Comparison of ENCODE assay signal across 11 cellular contexts in genomic region chr2:128187032-128187654, GRCh38.
DNase-seq lines count a peak whose midpoint lies in the region; ATAC-seq and TF ChIP-seq lines count a peak whose summit lies in the region.
"Had no signal": no experiment of that assay in that cellular context is flagged by ENCODE, and none has a peak within 500 bp of the region (broad histone marks: within the 10 kb centered on the region; RNA-seq: fewer than 3 reads in every experiment).

No MANE protein-coding gene starts in this region.

- peak; percentile 38; the same call in 1 of the 2 replicates for ATAC-seq in PC-3
- ATAC-seq in GM21529 (IDR thresholded peaks at IDR 0.05; ENCODE audit: unreplicated experiment), result no peak
- ATAC-seq in GM18861 (IDR thresholded peaks at IDR 0.05; ENCODE audit: unreplicated experiment), result no peak
- no peak for ATAC-seq in GM18511 (IDR thresholded peaks at IDR 0.05; ENCODE audit: unreplicated experiment)

- no peaks in the 10 kb centered on the region for H3K4me1 ChIP-seq in PC-3 (ENCODE audit: insufficient read depth, low read length)
- H3K4me1 ChIP-seq: ascending aorta had no signal

- intact Hi-C loops in PC-3 (cut with micrococcal nuclease), result loop anchor here (10.0 kb wide), 1 partner anchor 1738 kb away; no protein-coding TSS in a partner anchor

- no peaks in the 10 kb centered on the region for H3K9me2 ChIP-seq in PC-3 (replicated peaks; ENCODE audit: low read length)

- no peaks in the 10 kb centered on the region for H3K27me3 ChIP-seq in PC-3 (ENCODE audit: low read length)
- H3K27me3 ChIP-seq: ascending aorta had no signal

- BruUV-seq in PC-3 (replicated peaks; lab: Mats Ljungman, UMichigan), result no TSS peak

- no peak overlapping the region for H3K4me2 ChIP-seq in PC-3 (ENCODE audit: low read length)

- H3K79me2 ChIP-seq in PC-3 (ENCODE audit: low read length), result no peaks in the 10 kb centered on the region

- H3F3A ChIP-seq in PC-3 (ENCODE audit: low read length, unreplicated experiment), result no peaks in the 10 kb centered on the region

- H3K27ac ChIP-seq in PC-3 (ENCODE audit: low read length), result peak overlapping the region; percentile 27; the same call in 1 of the 2 replicates
- H3K27ac ChIP-seq: ascending aorta had no signal

- POLR2A ChIA-PET in PC-3 (lab: Charles Lee; ENCODE audit: unreplicated experiment), result no interaction called here

- H3K36me3 ChIP-seq in PC-3 (ENCODE audit: low read depth, low read length), result peaks cover 46% of the 10 kb centered on the region

- H4K20me1 ChIP-seq in PC-3 (ENCODE audit: low read length), result no peaks in the 10 kb centered on the region

- peak; percentile 54 for DNase-seq in Daoy (ENCODE audit: low read depth)
- peak; percentile 27 for DNase-seq in PC-3
- DNase-seq in fibroblast of pulmonary artery (ENCODE audit: low read depth), result peak; percentile 83
- DNase-seq in non-pigmented ciliary epithelial cell (ENCODE audit: low read depth), result peak; percentile 46
- no peak for DNase-seq in activated CD4-positive, CD25-positive, alpha-beta regulatory T cell treated with anti-CD3 and anti-CD28 coated beads, Interleukin-2, amount 50 U/mL, for 72 hours
- DNase-seq: NCI-H524; stimulated activated CD4-positive, alpha-beta T cell treated with anti-CD3 and anti-CD28 coated beads, Interleukin-15, amount 100 ng/mL, for 24 hours had no signal

- no peak overlapping the region for H2AFZ ChIP-seq in PC-3 (ENCODE audit: low read length)

- no peak overlapping the region for H3K9ac ChIP-seq in PC-3 (ENCODE audit: low read length)

- CTCF ChIA-PET in PC-3 (lab: Charles Lee), result no interaction called here

- no peak for TF ChIP-seq CTCF in PC-3 (conservative IDR thresholded peaks at IDR 0.05; ENCODE audit: low read depth, low read length)
- TF ChIP-seq CTCF in fibroblast of pulmonary artery (IDR thresholded peaks at IDR 0.05; ENCODE audit: low read length, missing control alignments), result no peak

- no peaks in the 10 kb centered on the region for H3K9me3 ChIP-seq in PC-3 (ENCODE audit: low read length)
- H3K9me3 ChIP-seq: ascending aorta had no signal

- H3K4me3 ChIP-seq in PC-3 (ENCODE audit: low read length) (no peak overlapping the region), fibroblast of pulmonary artery (replicated peaks; ENCODE audit: low read depth, low read length) (no peak overlapping the region)
- H3K4me3 ChIP-seq: ascending aorta had no signal
